In genomic region chr13:31930901-31931522, GRCh38 we compare ENCODE assay signal across 1 cellular context.
TF ChIP-seq lines count a peak whose summit lies in the region.

No MANE protein-coding gene starts in this region.

TF ChIP-seq in GM12878, 131 proteins besides CTCF, POLR2A, EP300 and RAD21 (continued from another document):
- TF ChIP-seq ATF2 (IDR thresholded peaks at IDR 0.05; ENCODE audit: low read length) (peak; percentile 66; the same call in 1 of the 2 replicates), ETV6 (conservative IDR thresholded peaks at IDR 0.05 in 1 of 2, IDR thresholded peaks at IDR 0.05 in 1 of 2; ENCODE audit: borderline replicate concordance in 1 of 2, low read depth in 1 of 2) (peak in 1 of 2 experiments; percentile 97; a peak in 2 of 4 replicates), NRF1 (conservative IDR thresholded peaks at IDR 0.05; ENCODE audit: low read depth, low read length) (no peak), JUNB (IDR thresholded peaks at IDR 0.05) (peak; percentile 93), ZNF24 (IDR thresholded peaks at IDR 0.05) (peak; percentile 65), CBX5 (IDR thresholded peaks at IDR 0.05; ENCODE audit: low read depth) (no peak), ASH2L (IDR thresholded peaks at IDR 0.05; ENCODE audit: borderline replicate concordance, low read depth) (no peak), PKNOX1 (IDR thresholded peaks at IDR 0.05) (0 out of 2 replicates have a peak, but pooled peaks have one; percentile 8), CREB1 (IDR thresholded peaks at IDR 0.05; ENCODE audit: low read depth) (peak; percentile 41; the same call in 1 of the 2 replicates), ZNF217 (IDR thresholded peaks at IDR 0.05) (0 out of 2 replicates have a peak, but pooled peaks have one; percentile 62), BMI1 (IDR thresholded peaks at IDR 0.05; ENCODE audit: borderline replicate concordance) (no peak), NBN (IDR thresholded peaks at IDR 0.05) (peak; percentile 67; the same call in 1 of the 2 replicates), KDM1A (IDR thresholded peaks at IDR 0.05; ENCODE audit: borderline replicate concordance) (no peak), SPI1 (IDR thresholded peaks at IDR 0.05; ENCODE audit: borderline replicate concordance, insufficient read depth, low read depth, low read length) (0 out of 2 replicates have a peak, but pooled peaks have one; percentile 24), TCF7 (IDR thresholded peaks at IDR 0.05; ENCODE audit: borderline replicate concordance) (no peak), SKIL (IDR thresholded peaks at IDR 0.05; ENCODE audit: low read depth, poor library complexity, severe bottlenecking) (peak; percentile 52), KLF5 (IDR thresholded peaks at IDR 0.05; ENCODE audit: partially characterized antibody) (no peak), MTA3 (IDR thresholded peaks at IDR 0.05; ENCODE audit: borderline replicate concordance, low read length) (peak; percentile 83; the same call in 1 of the 2 replicates), BHLHE40 (IDR thresholded peaks at IDR 0.05; ENCODE audit: borderline replicate concordance in 1 of 2, low read depth in 2 of 2, low read length in 1 of 2) (peak in 1 of 2 experiments; percentile 23; a peak in 1 of 4 replicates), IRF4 (IDR thresholded peaks at IDR 0.05; ENCODE audit: low read depth, low read length) (peak; percentile 96), BCL11A (IDR thresholded peaks at IDR 0.05; ENCODE audit: low read depth, low read length) (peak; percentile 56; the same call in 1 of the 2 replicates), PRDM15 (CRISPR knock-in tag; IDR thresholded peaks at IDR 0.05) (no peak), BACH1 (IDR thresholded peaks at IDR 0.05; ENCODE audit: borderline replicate concordance) (peak; percentile 89; the same call in 1 of the 2 replicates), RUNX3 (IDR thresholded peaks at IDR 0.05; ENCODE audit: low read length) (peak; percentile 53), PBX3 (IDR thresholded peaks at IDR 0.05; ENCODE audit: insufficient replicate concordance, low read depth, low read length) (no peak), IRF3 (IDR thresholded peaks at IDR 0.05) (no peak), MTA2 (IDR thresholded peaks at IDR 0.05; ENCODE audit: low read depth) (peak; percentile 75), MEF2B (IDR thresholded peaks at IDR 0.05; ENCODE audit: partially characterized antibody, poor library complexity, severe bottlenecking) (peak; percentile 45), ESRRA (IDR thresholded peaks at IDR 0.05; ENCODE audit: low read length) (no peak), NKRF (conservative IDR thresholded peaks at IDR 0.05) (no peak), EED (IDR thresholded peaks at IDR 0.05; ENCODE audit: low read depth) (peak; percentile 64; the same call in 1 of the 2 replicates), HDGF (IDR thresholded peaks at IDR 0.05) (peak; percentile 73; the same call in 1 of the 2 replicates), MXI1 (IDR thresholded peaks at IDR 0.05; ENCODE audit: low read depth, low read length) (no peak), SMARCA5 (IDR thresholded peaks at IDR 0.05) (peak; percentile 88), POU2F2 (IDR thresholded peaks at IDR 0.05; ENCODE audit: borderline replicate concordance, low read depth, low read length) (peak; percentile 71; the same call in 2 of the 3 replicates), NFIC (IDR thresholded peaks at IDR 0.05; ENCODE audit: low read depth, low read length) (peak; percentile 69), JUND (IDR thresholded peaks at IDR 0.05; ENCODE audit: low read depth, low read length) (peak; percentile 81), RELB (IDR thresholded peaks at IDR 0.05; ENCODE audit: low read depth) (peak; percentile 59; the same call in 1 of the 2 replicates), MYB (IDR thresholded peaks at IDR 0.05; ENCODE audit: borderline replicate concordance, low read depth, low read length) (no peak), FOXM1 (IDR thresholded peaks at IDR 0.05; ENCODE audit: low read depth, low read length) (0 out of 2 replicates have a peak, but pooled peaks have one; percentile 47), USF1 (IDR thresholded peaks at IDR 0.05; ENCODE audit: borderline replicate concordance, extremely low read length, insufficient read depth, low read depth, low read length) (no peak), IKZF1 (conservative IDR thresholded peaks at IDR 0.05) (peak; percentile 85), IKZF2 (IDR thresholded peaks at IDR 0.05) (peak; percentile 79 to 87), ATF7 (IDR thresholded peaks at IDR 0.05; ENCODE audit: low read depth) (peak; percentile 59)
